Comparison of ENCODE assay signal across 22 cellular contexts in the genomic region with DNA sequence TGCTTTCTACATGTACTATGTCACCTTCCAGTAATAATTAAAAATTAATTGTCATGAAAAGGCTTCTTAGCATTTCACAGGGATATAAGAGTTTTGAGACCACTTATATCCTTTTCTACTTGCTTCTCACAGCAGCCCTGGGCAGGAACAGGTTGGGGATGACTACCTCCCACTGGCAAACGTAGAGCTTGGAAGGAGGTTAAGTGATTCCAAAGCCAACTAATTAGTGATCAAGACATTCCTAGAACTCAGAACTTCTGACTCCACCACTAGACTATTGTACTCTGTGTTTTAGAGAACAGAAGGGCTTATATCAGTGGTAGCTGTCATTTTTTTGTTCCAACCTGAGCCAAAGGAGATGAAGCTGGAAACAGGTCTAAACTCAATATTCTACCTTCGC.
"Had no signal": no experiment of that assay in that cellular context is flagged by ENCODE, and none has a peak within 500 bp of the region (broad histone marks: within the 10 kb centered on the region; RNA-seq: fewer than 3 reads in every experiment).

No MANE protein-coding gene starts in this region.

- H3K4me1 Mint-ChIP-seq: naive thymus-derived CD8-positive, alpha-beta T cell; stimulated activated naive B cell treated with anti-CD40 and anti-IgM and Interleukin-4, amounts not matched to agents 10 μg/mL and 1 μg/mL and 100 μg/mL, for 72 hours had no signal

- H2AFZ ChIP-seq: neural progenitor cell had no signal

- FAIRE-seq: endothelial cell of umbilical vein had no signal

- H3K4me3 Mint-ChIP-seq: endodermal cell; naive thymus-derived CD8-positive, alpha-beta T cell; neural progenitor cell; stimulated activated naive B cell treated with anti-CD40 and anti-IgM and Interleukin-4, amounts not matched to agents 10 μg/mL and 1 μg/mL and 100 μg/mL, for 72 hours had no signal

- H3K4me2 ChIP-seq: neural progenitor cell had no signal

- H3K4me1 ChIP-seq: foreskin keratinocyte, neural progenitor cell, psoas muscle had no signal

- H3K27ac ChIP-seq: coronary artery, foreskin keratinocyte, neural progenitor cell, psoas muscle, skin epidermis, stomach, thoracic aorta, transverse colon had no signal

- ATAC-seq: foreskin keratinocyte; left ventricle myocardium superior; mucosa of descending colon; naive thymus-derived CD8-positive, alpha-beta T cell; psoas muscle; stimulated activated naive B cell treated with anti-CD40 and anti-IgM and Interleukin-4, amounts not matched to agents 10 μg/mL and 1 μg/mL and 100 μg/mL, for 72 hours had no signal

- H3K4me3 ChIP-seq: coronary artery, mucosa of descending colon, neural progenitor cell, psoas muscle, sigmoid colon, skin epidermis, stomach, thoracic aorta, transverse colon had no signal

- H3K36me3 ChIP-seq: neural progenitor cell, sigmoid colon, stomach, thoracic aorta, transverse colon had no signal

- H3K9me3 Mint-ChIP-seq: endodermal cell; naive thymus-derived CD8-positive, alpha-beta T cell; neural progenitor cell; stimulated activated naive B cell treated with anti-CD40 and anti-IgM and Interleukin-4, amounts not matched to agents 10 μg/mL and 1 μg/mL and 100 μg/mL, for 72 hours had no signal

- H3K27me3 ChIP-seq: neural progenitor cell, sigmoid colon, stomach, transverse colon had no signal

- DNase-seq: effector CD4-positive, alpha-beta T cell; endodermal cell; erythroblast; foreskin keratinocyte; hippocampal formation; left ventricle myocardium superior; mammary epithelial cell; mucosa of descending colon; naive thymus-derived CD8-positive, alpha-beta T cell; nucleus accumbens; psoas muscle; sigmoid colon; stimulated activated CD4-positive, alpha-beta T cell treated with anti-CD3 and anti-CD28 coated beads, Interleukin-2, amount 100 ng/mL, for 24 hours; stimulated activated CD4-positive, alpha-beta T cell treated with anti-CD3 and anti-CD28 coated beads, Interleukin-4, amount 100 ng/mL, for 4 hours; stimulated activated naive B cell treated with anti-CD40 and anti-IgM and Interleukin-4, amounts not matched to agents 10 μg/mL and 1 μg/mL and 100 μg/mL, for 72 hours; stomach; transverse colon had no signal

- H3K9me3 ChIP-seq: mucosa of descending colon, psoas muscle, sigmoid colon, stomach, thoracic aorta, transverse colon had no signal

- H3K9ac ChIP-seq: neural progenitor cell had no signal

- H3K27ac Mint-ChIP-seq: endodermal cell; naive thymus-derived CD8-positive, alpha-beta T cell; stimulated activated naive B cell treated with anti-CD40 and anti-IgM and Interleukin-4, amounts not matched to agents 10 μg/mL and 1 μg/mL and 100 μg/mL, for 72 hours had no signal
